ENCODE assay signal across 8 cellular contexts in genomic region chr6:158002951-158003853, GRCh38. TPM values are rescaled to one million over a fixed set of nuclear protein-coding genes. Genes with fewer than 3 reads are reported as not detected.
DNase-seq lines count a peak whose midpoint lies in the region; ATAC-seq, FAIRE-seq and TF ChIP-seq lines count a peak whose summit lies in the region.

No MANE protein-coding gene starts in this region.

- H3K4me1 ChIP-seq in kidney (ENCODE audit: control insufficient read depth in 1 of 2, insufficient read depth in 1 of 2, low read depth in 1 of 2, low read length in 2 of 2) = peaks cover 5 to 12% of the 10 kb centered on the region in 2 donors

- intact Hi-C loops in kidney (cut with DNase I) = no loop called here

- no peak for TF ChIP-seq CTCF in kidney (IDR thresholded peaks at IDR 0.05; ENCODE audit: borderline replicate concordance, extremely low read depth, insufficient read depth)

- H3K9ac ChIP-seq in kidney (ENCODE audit: low read length in 2 of 2) = peak overlapping the region in 1 of 2 donors; percentile 15

- no peak for FAIRE-seq in kidney (lab: Jason Lieb, UNC)

- ATAC-seq in GM19328 (IDR thresholded peaks at IDR 0.05; ENCODE audit: unreplicated experiment) = no peak

- no peaks in the 10 kb centered on the region for H3K9me3 ChIP-seq in kidney (ENCODE audit: control insufficient read depth in 1 of 2, low read length in 2 of 2)

- no peaks in the 10 kb centered on the region for H3K36me3 ChIP-seq in kidney (ENCODE audit: control insufficient read depth in 1 of 2, insufficient read depth in 2 of 2, low read length in 2 of 2)

- H3K4me3 ChIP-seq in kidney (ENCODE audit: low read length in 2 of 2) = no peak overlapping the region

- peak; percentile 58 for DNase-seq in activated naive CD4-positive, alpha-beta T cell treated with Interleukin-2 at 50 U/mL for 16 hours
- DNase-seq in activated naive CD4-positive, alpha-beta T cell (lab: John Stamatoyannopoulos, UW) = no peak
- peak; percentile 90 for DNase-seq in astrocyte of the hippocampus (ENCODE audit: low read depth, low spot score)
- DNase-seq in kidney = no peak
- DNase-seq in stimulated activated CD8-positive, alpha-beta memory T cell treated with anti-CD3 and anti-CD28 coated beads, Interleukin-4, amount 100 ng/mL, for 48 hours = peak; percentile 74
- DNase-seq in DMS153 treated with DMSO at 0.1 percent for 48 hours (lab: John Stamatoyannopoulos, UW; ENCODE audit: unreplicated experiment) = no peak
- no peak for DNase-seq in COLO668 (lab: John Stamatoyannopoulos, UW; ENCODE audit: unreplicated experiment)

- H3K27ac ChIP-seq in kidney (ENCODE audit: low read depth in 2 of 2, low read length in 2 of 2) = peak overlapping the region; percentile 33 to 61

RNA-seq across cellular contexts. Expression of gene SYNJ2, which starts 21.5 kb away (rescaled TPM):
- total RNA-seq in kidney = 15.8 TPM
- 1.7 TPM for polyA plus RNA-seq in kidney (ENCODE audit: insufficient read depth, low read depth, low replicate concordance)

Comparison
In these comparisons a context has a peak if more than half of its experiments do, and no peak if none do; other contexts are left out.
1. DNase-seq: peak in activated naive CD4-positive, alpha-beta T cell treated with Interleukin-2 at 50 U/mL for 16 hours (single experiment), astrocyte of the hippocampus (single experiment) and stimulated activated CD8-positive, alpha-beta memory T cell treated with anti-CD3 and anti-CD28 coated beads, Interleukin-4, amount 100 ng/mL, for 48 hours (single experiment); none in activated naive CD4-positive, alpha-beta T cell (0 of 4), kidney (single experiment), DMS153 treated with DMSO at 0.1 percent for 48 hours (single experiment) and COLO668 (single experiment).